Comparison of ENCODE assay signal across 8 cellular contexts in the genomic region with DNA sequence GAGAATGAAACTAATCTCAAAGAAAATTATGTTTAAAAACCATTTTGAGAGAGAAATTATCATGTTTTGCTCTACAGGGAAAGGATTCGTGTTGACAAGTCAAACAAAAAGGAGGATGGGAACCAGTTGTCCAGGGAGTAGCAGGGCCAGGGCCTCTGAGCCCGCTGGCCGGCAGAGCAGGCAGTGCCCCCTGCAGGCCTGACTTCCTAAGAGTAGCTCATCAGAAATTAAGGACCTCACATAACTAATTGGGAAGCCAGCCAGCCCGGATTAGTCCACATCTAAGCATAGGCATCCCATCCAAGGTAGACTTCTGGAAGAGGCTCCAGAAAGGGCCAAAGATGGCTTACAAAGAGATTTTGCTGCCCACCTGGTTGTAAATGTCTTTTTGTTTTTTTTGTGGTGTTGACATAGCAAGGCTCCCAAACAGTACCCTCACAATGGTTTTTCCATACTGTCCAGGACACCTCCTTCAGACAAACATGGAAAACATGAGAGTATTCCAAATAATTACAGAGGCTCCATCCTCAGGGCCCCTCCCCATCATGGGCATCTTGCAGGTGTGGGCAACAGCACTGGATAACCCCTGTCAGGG.
DNase-seq lines count a peak whose midpoint lies in the region; ATAC-seq, FAIRE-seq and TF ChIP-seq lines count a peak whose summit lies in the region.

No MANE protein-coding gene starts in this region.

- no peak overlapping the region for H3K27ac Mint-ChIP-seq in activated naive CD8-positive, alpha-beta T cell treated with anti-CD3 and anti-CD28 coated beads for 36 hours

- H3K4me1 ChIP-seq in OCI-LY7 (ENCODE audit: insufficient read depth, low read length, poor library complexity, severe bottlenecking) (no peaks in the 10 kb centered on the region), small intestine (ENCODE audit: control insufficient read depth in 2 of 2, insufficient read depth in 1 of 2, low read depth in 1 of 2, low read length in 1 of 2) (no peaks in the 10 kb centered on the region)

- H3K4me3 ChIP-seq in OCI-LY7 (ENCODE audit: low read depth, low read length, poor library complexity, severe bottlenecking) (no peak overlapping the region), small intestine (ENCODE audit: low read depth in 1 of 2, low read length in 2 of 2) (no peak overlapping the region)

- no peaks in the 10 kb centered on the region for H3K27me3 ChIP-seq in small intestine (ENCODE audit: control insufficient read depth in 2 of 2, insufficient read depth in 2 of 2, low read length in 2 of 2)

- H3K36me3 Mint-ChIP-seq in activated naive CD8-positive, alpha-beta T cell treated with anti-CD3 and anti-CD28 coated beads for 36 hours: no peaks in the 10 kb centered on the region

- H3K36me3 ChIP-seq in OCI-LY7 (ENCODE audit: insufficient read depth, low read length): no peaks in the 10 kb centered on the region
- H3K36me3 ChIP-seq in small intestine (ENCODE audit: control insufficient read depth in 2 of 2, insufficient read depth in 2 of 2, low read length in 2 of 2): no peaks in the 10 kb centered on the region

- H3K27me3 Mint-ChIP-seq in activated naive CD8-positive, alpha-beta T cell treated with anti-CD3 and anti-CD28 coated beads for 36 hours: no peaks in the 10 kb centered on the region

- peak; percentile 68 for DNase-seq in CD1c-positive myeloid dendritic cell (ENCODE audit: extremely low spot score)
- peak; percentile 78 for DNase-seq in HCEC 1CT
- peak; percentile 18 for DNase-seq in OCI-LY7 (ENCODE audit: low spot score)
- peak; percentile 14 for DNase-seq in activated naive CD8-positive, alpha-beta T cell treated with anti-CD3 and anti-CD28 coated beads for 36 hours
- DNase-seq in left cardiac atrium: peak; percentile 71
- peak; percentile 25 for DNase-seq in small intestine
- DNase-seq in NK-92 treated with Interleukin-12 subunit alpha and Interleukin-12 subunit beta, amount 100 ng/mL, for 24 hours (lab: John Stamatoyannopoulos, UW): no peak

- peak; percentile 82 to 84 for ATAC-seq in left cardiac atrium
- no peak for ATAC-seq in HG03442 (IDR thresholded peaks at IDR 0.05; ENCODE audit: unreplicated experiment)

- 12 to 29% (median 23%) methylated on average over 4 of the region's 4 CpGs for WGBS in small intestine, 3 donors

- no peaks in the 10 kb centered on the region for H3K9me2 ChIP-seq in OCI-LY7 (ENCODE audit: insufficient read depth, low read length)

- H3K4me1 Mint-ChIP-seq in activated naive CD8-positive, alpha-beta T cell treated with anti-CD3 and anti-CD28 coated beads for 36 hours: no peaks in the 10 kb centered on the region

- POLR2A ChIA-PET in OCI-LY7 (lab: Charles Lee): no interaction called here

- no peak overlapping the region for H3K4me2 ChIP-seq in OCI-LY7 (ENCODE audit: low read length)

- H3K9me3 Mint-ChIP-seq in activated naive CD8-positive, alpha-beta T cell treated with anti-CD3 and anti-CD28 coated beads for 36 hours: no peaks in the 10 kb centered on the region

- H3K27ac ChIP-seq in OCI-LY7 (ENCODE audit: low read depth, low read length, poor library complexity, severe bottlenecking) (no peak overlapping the region), small intestine (ENCODE audit: low read depth in 1 of 2, low read length in 1 of 2) (peak overlapping the region in 1 of 2 donors; percentile 38)

- intact Hi-C loops in OCI-LY7 (cut with micrococcal nuclease; ENCODE audit: unreplicated experiment) (loop anchor here (5.0 kb wide), 1 partner anchor 597 kb away; no protein-coding TSS in a partner anchor), left cardiac atrium (cut with DNase I) (no loop called here)

- no peaks in the 10 kb centered on the region for H3K9me3 ChIP-seq in OCI-LY7 (ENCODE audit: low read length)
- H3K9me3 ChIP-seq in small intestine (ENCODE audit: control insufficient read depth, low read depth): no peaks in the 10 kb centered on the region

- FAIRE-seq in small intestine (lab: Jason Lieb, UNC): no peak

- no peaks in the 10 kb centered on the region for H3K79me2 ChIP-seq in OCI-LY7 (ENCODE audit: insufficient read depth, low read depth, low read length)

- no peak overlapping the region for H3K4me3 Mint-ChIP-seq in activated naive CD8-positive, alpha-beta T cell treated with anti-CD3 and anti-CD28 coated beads for 36 hours

- TF ChIP-seq CTCF in OCI-LY7 (conservative IDR thresholded peaks at IDR 0.05; ENCODE audit: low read length): peak; percentile 63

- H2AFZ ChIP-seq in OCI-LY7 (ENCODE audit: low read length): no peak overlapping the region

- H4K20me1 ChIP-seq in OCI-LY7 (ENCODE audit: insufficient read depth, low read length): no peaks in the 10 kb centered on the region

- no TSS peak for BruUV-seq in OCI-LY7 (replicated peaks; lab: Mats Ljungman, UMichigan)

- CTCF ChIA-PET in OCI-LY7 (lab: Charles Lee; ENCODE audit: unreplicated experiment): interaction anchor here (1.1 kb wide), 1 partner anchor 17 kb away, joined by 3 read pairs; no protein-coding TSS in a partner anchor
